In the genomic region with DNA sequence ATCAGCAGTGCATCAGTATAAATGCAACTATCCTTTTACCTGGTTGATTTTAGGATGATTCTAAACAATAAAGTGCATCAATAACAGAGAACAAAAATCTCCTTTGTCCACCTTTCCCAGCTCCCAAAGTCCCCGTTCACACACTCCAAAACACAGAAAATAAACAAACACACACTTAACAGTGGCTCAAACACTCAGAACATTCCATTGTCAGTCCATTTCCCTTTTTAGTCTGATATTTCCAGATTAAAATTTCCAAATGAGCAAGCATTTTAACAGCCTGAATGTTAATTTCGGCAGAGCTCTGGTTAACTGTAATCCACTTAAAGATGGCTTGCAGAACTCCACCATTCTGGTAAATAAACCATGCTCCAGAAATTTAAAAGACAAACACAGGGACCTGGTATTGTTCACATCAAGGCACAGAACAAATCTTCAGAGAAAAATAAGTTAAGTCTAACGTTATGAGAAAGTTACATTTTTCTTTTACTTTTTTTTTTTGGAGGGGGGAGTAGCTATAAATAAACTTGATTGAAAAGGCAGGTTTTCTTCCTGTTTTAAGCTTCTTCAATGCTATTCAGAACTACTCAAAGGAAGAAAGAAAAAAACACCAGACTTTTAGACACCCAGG, we compare ENCODE assay signal across 7 cellular contexts.
DNase-seq lines count a peak whose midpoint lies in the region; ATAC-seq, FAIRE-seq and TF ChIP-seq lines count a peak whose summit lies in the region.

No MANE protein-coding gene starts in this region.

- H3K9ac ChIP-seq in keratinocyte (ENCODE audit: control insufficient read depth, extremely low read depth, insufficient read depth, low read length) = peak overlapping the region; percentile 96

- peak overlapping the region; percentile 1 for H2AFZ ChIP-seq in keratinocyte (ENCODE audit: control insufficient read depth, low read length)

- H3K27ac ChIP-seq in keratinocyte (ENCODE audit: control insufficient read depth, insufficient read depth, low read length) (peak overlapping the region; percentile 97), suprapubic skin (peak overlapping the region; percentile 96)

- dilution Hi-C loops in keratinocyte (cut with MboI; ENCODE audit: extremely low pct_ligation_motif_present, low sequenced_read_pairs) = no loop called here

- TF ChIP-seq EP300 in suprapubic skin (IDR thresholded peaks at IDR 0.05) = no peak

- no peak for ATAC-seq in GM21619 (IDR thresholded peaks at IDR 0.05; ENCODE audit: unreplicated experiment)

- WGBS in suprapubic skin = 6% methylated on average over 3 of the region's 3 CpGs

- H3K9me3 ChIP-seq in keratinocyte (ENCODE audit: control insufficient read depth, low read depth, low read length) (no peaks in the 10 kb centered on the region), suprapubic skin (no peaks in the 10 kb centered on the region)

- H3K4me1 ChIP-seq in keratinocyte (ENCODE audit: control insufficient read depth, extremely low read depth, insufficient read depth, low read length) (peaks cover 42% of the 10 kb centered on the region), suprapubic skin (peaks cover 53% of the 10 kb centered on the region)

- no peak for DNase-seq in HFF-Myc (ENCODE audit: extremely low read depth, low read depth)
- DNase-seq in keratinocyte (ENCODE audit: low read depth, low spot score) = no peak
- DNase-seq in suprapubic skin (ENCODE audit: low spot score in 2 of 2) = no peak
- no peak for DNase-seq in activated CD4-positive, alpha-beta T cell treated with anti-CD3 and anti-CD28 coated beads, Interleukin-2, amount 50 U/mL, for 4 hours
- no peak for DNase-seq in activated CD4-positive, alpha-beta T cell treated with anti-CD3 and anti-CD28 coated beads for 4 hours

- TF ChIP-seq POLR2A in suprapubic skin (IDR thresholded peaks at IDR 0.05) = no peak

- TF ChIP-seq CTCF in HFF-Myc (IDR thresholded peaks at IDR 0.05; ENCODE audit: low read depth, low read length, missing control alignments) = no peak
- no peak for TF ChIP-seq CTCF in WI38 (IDR thresholded peaks at IDR 0.05; ENCODE audit: low read depth, low read length)
- TF ChIP-seq CTCF in keratinocyte (optimal IDR thresholded peaks at IDR 0.05 in 1 of 3, IDR thresholded peaks at IDR 0.05 in 1 of 3, conservative IDR thresholded peaks at IDR 0.05 in 1 of 3; ENCODE audit: extremely low read depth in 1 of 3, insufficient read depth in 2 of 3, low read length in 3 of 3) = no peak
- TF ChIP-seq CTCF in suprapubic skin (IDR thresholded peaks at IDR 0.05) = no peak

- H4K20me1 ChIP-seq in keratinocyte (ENCODE audit: control insufficient read depth, extremely low read depth, insufficient read depth, low read length) = no peaks in the 10 kb centered on the region

- H3K4me3 ChIP-seq in HFF-Myc (replicated peaks; ENCODE audit: low read depth, low read length) (peak overlapping the region; percentile 61), WI38 (ENCODE audit: low read depth, low read length) (peak overlapping the region; percentile 68), keratinocyte (ENCODE audit: control insufficient read depth in 2 of 3, extremely low read depth in 1 of 3, insufficient read depth in 2 of 3, low read depth in 1 of 3, low read length in 3 of 3) (peak overlapping the region; percentile 49 to 81 (median 69)), suprapubic skin (peak overlapping the region; percentile 67)

- no peaks in the 10 kb centered on the region for H3K9me1 ChIP-seq in keratinocyte (ENCODE audit: control insufficient read depth, extremely low read depth, insufficient read depth, low read length)

- peak overlapping the region; percentile 99 for H3K4me2 ChIP-seq in keratinocyte (ENCODE audit: control insufficient read depth, extremely low read depth, insufficient read depth, low read depth, low read length)

- H3K27me3 ChIP-seq in keratinocyte (ENCODE audit: control insufficient read depth, extremely low read depth, insufficient read depth, low read length) = no peaks in the 10 kb centered on the region
- no peaks in the 10 kb centered on the region for H3K27me3 ChIP-seq in suprapubic skin

- H3K79me2 ChIP-seq in keratinocyte (ENCODE audit: control insufficient read depth, insufficient read depth, low read length) = peaks cover 46% of the 10 kb centered on the region

- H3K36me3 ChIP-seq in keratinocyte (ENCODE audit: control insufficient read depth in 2 of 2, extremely low read depth in 1 of 2, insufficient read depth in 2 of 2, low read length in 2 of 2) (peaks cover 1 to 3% of the 10 kb centered on the region in 2 experiments), suprapubic skin (no peaks in the 10 kb centered on the region)

- FAIRE-seq in keratinocyte (lab: Jason Lieb, UNC) = no peak
